In genomic region chrX:10040961-10041360, GRCh38 we compare ENCODE assay signal across 2 cellular contexts.
TF ChIP-seq lines count a peak whose summit lies in the region.

No MANE protein-coding gene starts in this region.

TF ChIP-seq in H1, 55 proteins besides CTCF, POLR2A, EP300 and RAD21:
- TF ChIP-seq TBP (IDR thresholded peaks at IDR 0.05; ENCODE audit: low read depth, low read length) = no peak

TF ChIP-seq in SK-N-SH, 30 proteins besides CTCF, POLR2A, EP300 and RAD21:
- TF ChIP-seq EZH2phosphoT487 (IDR thresholded peaks at IDR 0.05; ENCODE audit: borderline replicate concordance, low read depth) (no peak), CHD2 (IDR thresholded peaks at IDR 0.05; ENCODE audit: low read length, partially characterized antibody) (no peak), NFIC (IDR thresholded peaks at IDR 0.05; ENCODE audit: borderline replicate concordance) (no peak), RFX5 (IDR thresholded peaks at IDR 0.05; ENCODE audit: low read length) (no peak), RXRA (IDR thresholded peaks at IDR 0.05; ENCODE audit: borderline replicate concordance, low read depth) (no peak), FOXJ3 (CRISPR knock-in tag; IDR thresholded peaks at IDR 0.05) (no peak), REST (IDR thresholded peaks at IDR 0.05; ENCODE audit: low read depth, low read length) (no peak), TAF1 (IDR thresholded peaks at IDR 0.05; ENCODE audit: borderline replicate concordance, low read depth, low read length) (no peak), SMC3 (IDR thresholded peaks at IDR 0.05; ENCODE audit: low read depth, low read length) (no peak), NRF1 (IDR thresholded peaks at IDR 0.05; ENCODE audit: low read depth, low read length) (no peak), IRF3 (IDR thresholded peaks at IDR 0.05; ENCODE audit: low read depth, low read length) (no peak), TCF12 (IDR thresholded peaks at IDR 0.05) (no peak)
